In the genomic region with DNA sequence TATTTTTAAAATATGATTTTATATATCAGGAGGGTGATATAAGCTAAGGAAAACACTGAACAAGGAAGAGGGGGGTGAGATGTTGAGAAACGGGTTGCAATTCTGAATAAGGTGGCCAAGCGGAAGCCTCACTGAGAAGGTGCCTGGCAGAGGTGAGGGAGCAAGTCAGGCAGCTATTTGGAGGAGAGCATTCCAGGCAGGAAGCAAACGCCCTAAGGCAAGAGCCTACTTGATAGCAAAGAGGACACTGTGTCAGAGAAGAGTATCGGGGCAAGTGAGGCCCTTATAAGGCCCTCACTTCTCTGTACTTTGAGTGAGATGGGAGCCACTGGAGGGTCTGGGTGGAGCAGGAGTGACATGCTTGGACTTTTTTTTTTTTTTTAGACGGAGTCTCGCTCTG, we compare ENCODE assay signal across 21 cellular contexts. TPM values are rescaled to one million over a fixed set of nuclear protein-coding genes. Genes with fewer than 3 reads are reported as not detected.
DNase-seq lines count a peak whose midpoint lies in the region; ATAC-seq, FAIRE-seq and TF ChIP-seq lines count a peak whose summit lies in the region.
"Had no signal": no experiment of that assay in that cellular context is flagged by ENCODE, and none has a peak within 500 bp of the region (broad histone marks: within the 10 kb centered on the region; RNA-seq: fewer than 3 reads in every experiment).

No MANE protein-coding gene starts in this region.

- intact Hi-C loops in lower lobe of right lung (cut with DNase I), result no loop called here

- H3K9ac ChIP-seq in H1 (replicated peaks in 1 of 4; ENCODE audit: extremely low read depth in 1 of 4, low read depth in 3 of 4, low read length in 3 of 4), result no peak overlapping the region
- H3K9ac ChIP-seq: SK-N-SH had no signal

- no peak overlapping the region for H3K14ac ChIP-seq in H1 (ENCODE audit: insufficient read length)

- H3K4me3 ChIP-seq in H1 (ENCODE audit: extremely low read depth in 1 of 4, insufficient read depth in 2 of 4, low read depth in 3 of 4, low read length in 4 of 4), result no peak overlapping the region
- no peak overlapping the region for H3K4me3 ChIP-seq in lower lobe of right lung
- H3K4me3 ChIP-seq: K562 had no signal

- no peak overlapping the region for H2AFZ ChIP-seq in H1 (ENCODE audit: low read length)

- no peak overlapping the region for H4K91ac ChIP-seq in H1 (replicated peaks; ENCODE audit: insufficient read length, low read length)

- no peaks in the 10 kb centered on the region for H3K9me3 ChIP-seq in H1 (ENCODE audit: insufficient read depth in 2 of 2, low read depth in 1 of 2, low read length in 1 of 2)
- H3K9me3 ChIP-seq in lower lobe of right lung, result no peaks in the 10 kb centered on the region
- H3K9me3 ChIP-seq: SK-N-SH had no signal

- no peak overlapping the region for H3K23ac ChIP-seq in H1 (ENCODE audit: insufficient read length)

- no peak overlapping the region for H3K56ac ChIP-seq in H1 (replicated peaks; ENCODE audit: insufficient read length, low read depth, low read length)

- H3K27me3 ChIP-seq in H1 (replicated peaks in 1 of 4; ENCODE audit: control insufficient read depth in 3 of 4, extremely low read depth in 1 of 4, insufficient read depth in 3 of 4, low read length in 3 of 4), result no peaks in the 10 kb centered on the region
- H3K27me3 ChIP-seq in lower lobe of right lung (ENCODE audit: low read depth), result no peaks in the 10 kb centered on the region

- TF ChIP-seq RAD21 in H1 (IDR thresholded peaks at IDR 0.05 in 1 of 2, conservative IDR thresholded peaks at IDR 0.05 in 1 of 2; ENCODE audit: low read depth in 2 of 2, low read length in 2 of 2), result no peak

- H3K79me2 ChIP-seq in H1 (ENCODE audit: control insufficient read depth in 1 of 2, insufficient read depth in 2 of 2, low read length in 2 of 2), result no peaks in the 10 kb centered on the region

- peak overlapping the region; percentile 72; the same call in 1 of the 2 replicates for H2BK15ac ChIP-seq in H1 (ENCODE audit: low read length)

- H3K79me1 ChIP-seq in H1 (ENCODE audit: low read depth, low read length), result no peaks in the 10 kb centered on the region

- H3K4ac ChIP-seq in H1 (replicated peaks; ENCODE audit: insufficient read length, low read depth, low read length), result no peak overlapping the region

- no peak overlapping the region for H2BK120ac ChIP-seq in H1 (replicated peaks; ENCODE audit: low read depth, low read length)

- CTCF ChIA-PET in H1 (lab: Charles Lee; ENCODE audit: partially characterized antibody), result no interaction called here

- DNase-seq in NCI-H2029 (lab: John Stamatoyannopoulos, UW), result peak; percentile 39
- DNase-seq in NCI-H2029 treated with DMSO at 0.1 percent for 48 hours (lab: John Stamatoyannopoulos, UW), result no peak
- peak; percentile 22 for DNase-seq in M059J (ENCODE audit: low read depth)
- DNase-seq in H1 (ENCODE audit: low read depth in 1 of 2, low spot score in 2 of 2), result no peak
- DNase-seq in lower lobe of right lung, result peak; percentile 57
- DNase-seq in erythroblast (lab: John Stamatoyannopoulos, UW), result no peak
- DNase-seq in HUDEP-2 (lab: John Stamatoyannopoulos, UW; ENCODE audit: unreplicated experiment in 76 of 76), result no peak
- DNase-seq: GDM1; GOT3; NCI-H1105 treated with DMSO at 0.1 percent for 48 hours; NCI-H1694; NCI-H345; NCI-H526 treated with DMSO at 0.1 percent for 48 hours; NK-92 treated with Interleukin-12 subunit alpha and Interleukin-12 subunit beta, amount 100 ng/mL, for 24 hours; SHP77; SK-N-SH had no signal

- H3K4me2 ChIP-seq in H1 (ENCODE audit: insufficient read depth in 1 of 2, low read depth in 2 of 2, low read length in 2 of 2), result no peak overlapping the region
- H3K4me2 ChIP-seq: SK-N-SH had no signal

- POLR2A ChIA-PET in H1 (lab: Charles Lee; ENCODE audit: partially characterized antibody), result interaction anchor here (1.0 kb wide), 1 partner anchor 47 kb away, joined by 3 read pairs; no protein-coding TSS in a partner anchor

- no peak overlapping the region for H2BK20ac ChIP-seq in H1 (ENCODE audit: low read length)

- H4K20me1 ChIP-seq in H1 (replicated peaks in 1 of 2; ENCODE audit: control insufficient read depth in 1 of 2, insufficient read depth in 2 of 2, low read length in 2 of 2), result no peaks in the 10 kb centered on the region

- H3K4me1 ChIP-seq in H1 (replicated peaks in 1 of 4; ENCODE audit: control insufficient read depth in 3 of 4, insufficient read depth in 4 of 4, low read length in 3 of 4) (peaks cover 0 to 3% (median 0%) of the 10 kb centered on the region in 4 experiments; a peak in 1 of 7 replicates), lower lobe of right lung (peaks cover 14% of the 10 kb centered on the region)

- 94% methylated on average over 4 of the region's 6 CpGs; no CpG with 5 or more reads in 1 of the 2 experiments for WGBS in H1 (ENCODE audit: extremely low coverage in 1 of 2, insufficient coverage in 1 of 2, insufficient read length in 1 of 2, insufficient replicate concordance in 2 of 2, low coverage in 1 of 2, low lambda C conversion rate in 2 of 2, missing lambda C conversion rate in 1 of 2), 2 experiments

- no peak for TF ChIP-seq POLR2A in H1 (IDR thresholded peaks at IDR 0.05; ENCODE audit: control extremely low read depth in 1 of 2, low read depth in 2 of 2, low read length in 2 of 2)
- TF ChIP-seq POLR2A in erythroblast (IDR thresholded peaks at IDR 0.05; ENCODE audit: low read length), result no peak

- no peak overlapping the region for H3K18ac ChIP-seq in H1 (ENCODE audit: extremely low read depth, low read length)

- peak; percentile 74 to 87 for ATAC-seq in lower lobe of right lung
- no peak for ATAC-seq in GM21717 (IDR thresholded peaks at IDR 0.05; ENCODE audit: unreplicated experiment)
- ATAC-seq: K562 had no signal

- no peak overlapping the region for H4K8ac ChIP-seq in H1 (ENCODE audit: extremely low read depth, insufficient read depth, low read length)

- H2AK5ac ChIP-seq in H1 (ENCODE audit: low read depth, low read length), result peak overlapping the region; percentile 16; the same call in 1 of the 2 replicates

- H2BK12ac ChIP-seq in H1 (ENCODE audit: low read depth, low read length), result no peak overlapping the region

- no peaks in the 10 kb centered on the region for H3K23me2 ChIP-seq in H1 (ENCODE audit: low read depth, low read length)

- no peak for FAIRE-seq in H1 (lab: Jason Lieb, UNC)
- FAIRE-seq: GM19239, K562, RCC 7860 had no signal

- no peak overlapping the region for H4K5ac ChIP-seq in H1 (ENCODE audit: insufficient read length, low read depth, low read length)

- H2BK5ac ChIP-seq in H1 (ENCODE audit: low read depth, low read length), result no peak overlapping the region

- H3K36me3 ChIP-seq in H1 (ENCODE audit: control insufficient read depth in 2 of 4, insufficient read depth in 4 of 4, low read length in 3 of 4), result no peaks in the 10 kb centered on the region
- H3K36me3 ChIP-seq in lower lobe of right lung, result no peaks in the 10 kb centered on the region

- no peak overlapping the region for H3K27ac ChIP-seq in H1 (ENCODE audit: low read depth, low read length)
- H3K27ac ChIP-seq in lower lobe of right lung, result peak overlapping the region; percentile 24
- H3K27ac ChIP-seq: 22Rv1 had no signal

- no peak for TF ChIP-seq CTCF in H1 (IDR thresholded peaks at IDR 0.05; ENCODE audit: control extremely low read depth in 1 of 3, insufficient read depth in 1 of 3, low read depth in 1 of 3, low read length in 3 of 3)
- no peak for TF ChIP-seq CTCF in lower lobe of right lung (IDR thresholded peaks at IDR 0.05)

- TF ChIP-seq EP300 in H1 (IDR thresholded peaks at IDR 0.05; ENCODE audit: borderline replicate concordance in 1 of 2, low read depth in 2 of 2, low read length in 2 of 2), result no peak

TF ChIP-seq in H1, 55 proteins besides CTCF, POLR2A, EP300 and RAD21:
- no peak for TF ChIP-seq ASH2L (IDR thresholded peaks at IDR 0.05; ENCODE audit: low read length)
- no peak for TF ChIP-seq KDM4A (IDR thresholded peaks at IDR 0.05; ENCODE audit: low read depth, low read length, severe bottlenecking)
- TF ChIP-seq, protein P1, sequence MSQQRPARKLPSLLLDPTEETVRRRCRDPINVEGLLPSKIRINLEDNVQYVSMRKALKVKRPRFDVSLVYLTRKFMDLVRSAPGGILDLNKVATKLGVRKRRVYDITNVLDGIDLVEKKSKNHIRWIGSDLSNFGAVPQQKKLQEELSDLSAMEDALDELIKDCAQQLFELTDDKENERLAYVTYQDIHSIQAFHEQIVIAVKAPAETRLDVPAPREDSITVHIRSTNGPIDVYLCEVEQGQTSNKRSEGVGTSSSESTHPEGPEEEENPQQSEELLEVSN (IDR thresholded peaks at IDR 0.05), result no peak

RNA-seq across cellular contexts. Expression of a gene that starts 8.0 kb away (rescaled TPM):
- total RNA-seq in M059J (2014; rRNA removed; shearing (Covaris generic)), result 184 and 277 TPM in 2 replicates
- total RNA-seq in H1 (2021; fragmentation: NEBNext Ultra II Directional; extraction: Animal tissue kit (Norgen Biotek cat#: 25700)), result 302 and 349 TPM in 2 replicates
- 115 and 124 TPM in 2 replicates for polyA plus RNA-seq in H1 (2011; rRNA removed)
- 159 TPM for polyA plus RNA-seq in H1 (2011; cell fraction: cytosol; rRNA removed)
- polyA plus RNA-seq in H1 (2011; cell fraction: nucleus; rRNA removed), result 239 TPM
- polyA plus RNA-seq in H1 (2012, experiment 1 of 2), result 239 to 268 TPM (median 258 TPM) in 4 replicates
- polyA plus RNA-seq in H1 (2012, experiment 2 of 2), result 40.4 TPM
- polyA plus RNA-seq in H1 (2013, experiment 1 of 2), result 134 TPM
- polyA plus RNA-seq in H1 (2013, experiment 2 of 2), result 131 TPM
- 165 and 188 TPM in 2 replicates for polyA minus RNA-seq in H1 (2011; rRNA and poly(A)+ RNA removed)
- polyA minus RNA-seq in H1 (2011; cell fraction: cytosol; rRNA and poly(A)+ RNA removed), result 179 TPM
- polyA minus RNA-seq in H1 (2011; cell fraction: nucleus; rRNA and poly(A)+ RNA removed), result 114 TPM
- 361 TPM for total RNA-seq in lower lobe of right lung

Comparison
In these comparisons a context has a peak if more than half of its experiments do, and no peak if none do; other contexts are left out.
1. DNase-seq: peak in NCI-H2029 (single experiment), M059J (single experiment) and lower lobe of right lung (single experiment); none in NCI-H2029 treated with DMSO at 0.1 percent for 48 hours (single experiment), H1 (0 of 2), erythroblast (0 of 2) and HUDEP-2 (0 of 76).